25 cellular contexts compared by ENCODE assay signal in the genomic region with DNA sequence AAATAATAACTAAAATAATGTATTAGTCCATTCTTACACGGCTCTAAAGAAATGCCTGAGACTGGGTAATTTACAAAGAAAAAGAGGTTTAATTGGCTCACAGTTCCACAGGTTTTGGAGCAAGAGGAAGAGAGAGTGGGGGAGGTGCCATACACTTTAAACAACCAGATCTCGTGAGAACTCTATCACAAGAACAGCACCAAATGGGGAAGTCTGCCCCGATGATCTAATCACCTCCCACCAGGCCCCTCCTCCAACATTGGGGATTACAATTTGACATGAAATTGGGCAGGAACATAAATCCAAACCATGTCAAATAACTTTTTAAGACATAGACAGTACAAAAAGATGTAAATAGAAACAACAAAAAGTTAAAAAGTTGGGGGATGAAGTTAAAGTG.
"Had no signal": no experiment of that assay in that cellular context is flagged by ENCODE, and none has a peak within 500 bp of the region (broad histone marks: within the 10 kb centered on the region; RNA-seq: fewer than 3 reads in every experiment).

No MANE protein-coding gene starts in this region.

- H3K36me3 ChIP-seq: adrenal gland, ascending aorta, brain microvascular endothelial cell, lower lobe of right lung, pancreas, right atrium auricular region, thoracic aorta, WERI-Rb-1 had no signal

- H3K9me3 ChIP-seq: adrenal gland, ascending aorta, lower lobe of right lung, neutrophil, pancreas, psoas muscle, right atrium auricular region, thoracic aorta had no signal

- DNase-seq: activated CD4-positive, alpha-beta T cell treated with anti-CD3 and anti-CD28 coated beads, Interleukin-2, amount 10 ng/mL, durations not matched to agents 7 days and 5 days; activated CD4-positive, CD25-positive, alpha-beta regulatory T cell treated with anti-CD3 and anti-CD28 coated beads, Interleukin-2, amount 50 U/mL, for 72 hours; activated CD8-positive, alpha-beta T cell treated with anti-CD3 and anti-CD28 coated beads, Interleukin-2, amount 10 ng/mL, durations not matched to agents 7 days and 5 days; adrenal gland; brain microvascular endothelial cell; central memory CD4-positive, alpha-beta T cell; effector memory CD4-positive, alpha-beta T cell; foreskin keratinocyte; kidney; lower lobe of right lung; natural killer cell; pancreas; psoas muscle; spleen; stimulated activated CD4-positive, alpha-beta T cell treated with anti-CD3 and anti-CD28 coated beads, Interleukin-4, amount 100 ng/mL, for 1 hour; stimulated activated naive CD4-positive, alpha-beta T cell treated with Interleukin-2 at 50 U/mL for 16 hours; WERI-Rb-1 had no signal

- ATAC-seq: activated CD8-positive, alpha-beta T cell treated with anti-CD3 and anti-CD28 coated beads, Interleukin-2, amount 10 ng/mL, durations not matched to agents 7 days and 5 days; activated naive CD4-positive, alpha-beta T cell treated with anti-CD3 and anti-CD28 coated beads, Interleukin-2, amount 50 U/mL, for 72 hours; activated T-helper 17 cell treated with anti-CD3 and anti-CD28 coated beads, Interleukin-2, amount 50 U/mL, for 72 hours; foreskin keratinocyte; lower lobe of right lung; natural killer cell; psoas muscle had no signal

- H3K36me3 Mint-ChIP-seq: natural killer cell, type B pancreatic cell had no signal

- H3K4me3 ChIP-seq: adrenal gland, ascending aorta, lower lobe of right lung, pancreas, psoas muscle, right atrium auricular region, spleen, thoracic aorta had no signal

- H3K27me3 ChIP-seq: adrenal gland, ascending aorta, brain microvascular endothelial cell, foreskin keratinocyte, neutrophil, pancreas, right atrium auricular region, spleen had no signal

- H3K27ac Mint-ChIP-seq: activated CD4-positive, alpha-beta T cell treated with anti-CD3 and anti-CD28 coated beads, Interleukin-2, amount 10 ng/mL, durations not matched to agents 7 days and 5 days; activated CD8-positive, alpha-beta T cell treated with anti-CD3 and anti-CD28 coated beads, Interleukin-2, amount 10 ng/mL, durations not matched to agents 7 days and 5 days; activated naive CD4-positive, alpha-beta T cell treated with anti-CD3 and anti-CD28 coated beads, Interleukin-2, amount 50 U/mL, for 72 hours; activated T-helper 17 cell treated with anti-CD3 and anti-CD28 coated beads, Interleukin-2, amount 50 U/mL, for 72 hours; mesothelial cell of epicardium; natural killer cell; type B pancreatic cell had no signal

- H3K4me1 Mint-ChIP-seq: activated CD4-positive, alpha-beta T cell treated with anti-CD3 and anti-CD28 coated beads, Interleukin-2, amount 10 ng/mL, durations not matched to agents 7 days and 5 days; activated T-helper 17 cell treated with anti-CD3 and anti-CD28 coated beads, Interleukin-2, amount 50 U/mL, for 72 hours; mesothelial cell of epicardium; natural killer cell had no signal

- H3K4me1 ChIP-seq: adrenal gland, ascending aorta, foreskin keratinocyte, lower lobe of right lung, pancreas, psoas muscle, right atrium auricular region had no signal

- H3K27ac ChIP-seq: ascending aorta, brain microvascular endothelial cell, foreskin keratinocyte, lower lobe of right lung, neutrophil, pancreas, psoas muscle, right atrium auricular region, WERI-Rb-1 had no signal

- H3K27me3 Mint-ChIP-seq: activated CD4-positive, alpha-beta T cell treated with anti-CD3 and anti-CD28 coated beads, Interleukin-2, amount 10 ng/mL, durations not matched to agents 7 days and 5 days; type B pancreatic cell had no signal

- H3K4me3 Mint-ChIP-seq: activated CD4-positive, alpha-beta T cell treated with anti-CD3 and anti-CD28 coated beads, Interleukin-2, amount 10 ng/mL, durations not matched to agents 7 days and 5 days; activated CD8-positive, alpha-beta T cell treated with anti-CD3 and anti-CD28 coated beads, Interleukin-2, amount 10 ng/mL, durations not matched to agents 7 days and 5 days; activated T-helper 17 cell treated with anti-CD3 and anti-CD28 coated beads, Interleukin-2, amount 50 U/mL, for 72 hours; mesothelial cell of epicardium; natural killer cell; type B pancreatic cell had no signal

- FAIRE-seq: kidney, pancreas had no signal

- H3K9me3 Mint-ChIP-seq: type B pancreatic cell had no signal
